Comparison of ENCODE assay signal across 1 cellular context in genomic region chr5:109484597-109484996, GRCh38.
TF ChIP-seq lines count a peak whose summit lies in the region.

No MANE protein-coding gene starts in this region.

TF ChIP-seq in GM23338, 12 proteins besides CTCF, POLR2A, EP300 and RAD21 (continued from another document):
- no peak for TF ChIP-seq REST (IDR thresholded peaks at IDR 0.05; ENCODE audit: unreplicated experiment)
- no peak for TF ChIP-seq EZH2 (IDR thresholded peaks at IDR 0.05; ENCODE audit: low read depth, unreplicated experiment)
- no peak for TF ChIP-seq CREB1 (CRISPR knock-in tag; IDR thresholded peaks at IDR 0.05; ENCODE audit: low read depth)
